Comparison of ENCODE assay signal across 2 cellular contexts in the genomic region with DNA sequence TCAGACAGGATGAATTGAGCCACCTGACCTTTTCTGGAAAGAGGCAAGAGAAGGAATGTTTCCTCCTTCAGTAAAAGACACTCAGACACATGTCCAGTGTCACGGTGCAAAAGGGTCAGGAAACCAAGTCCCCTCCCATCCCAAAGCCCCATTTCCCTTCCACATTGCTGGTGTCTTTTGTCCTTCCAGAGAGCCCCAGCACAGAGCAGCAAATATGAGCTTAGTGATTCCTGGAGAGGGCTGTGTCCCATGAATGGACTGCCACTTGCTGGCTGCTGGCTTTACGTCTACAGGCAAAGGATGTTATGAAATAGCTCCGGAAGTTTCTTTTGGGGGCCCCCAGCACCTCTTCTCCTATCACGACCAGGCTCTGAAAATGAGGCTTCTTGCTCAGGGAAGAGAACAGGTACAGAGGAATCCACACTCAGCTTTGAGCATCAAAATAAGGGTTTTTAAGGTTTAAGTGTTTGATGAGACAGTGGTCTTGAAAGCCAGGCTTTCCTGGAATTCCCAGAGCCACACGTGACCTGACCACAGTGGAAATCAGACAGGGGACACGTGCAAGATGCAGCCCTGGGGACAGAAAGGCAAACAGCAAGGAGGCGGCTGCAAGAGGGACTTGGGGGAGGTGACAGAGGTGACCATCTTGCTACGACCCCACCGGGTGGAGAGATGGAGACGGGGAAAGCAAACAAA.
TF ChIP-seq lines count a peak whose summit lies in the region.

No MANE protein-coding gene starts in this region.

TF ChIP-seq in K562, 482 proteins besides CTCF, POLR2A, EP300 and RAD21 (continued from another document and continues in another):
- TF ChIP-seq, protein P1, sequence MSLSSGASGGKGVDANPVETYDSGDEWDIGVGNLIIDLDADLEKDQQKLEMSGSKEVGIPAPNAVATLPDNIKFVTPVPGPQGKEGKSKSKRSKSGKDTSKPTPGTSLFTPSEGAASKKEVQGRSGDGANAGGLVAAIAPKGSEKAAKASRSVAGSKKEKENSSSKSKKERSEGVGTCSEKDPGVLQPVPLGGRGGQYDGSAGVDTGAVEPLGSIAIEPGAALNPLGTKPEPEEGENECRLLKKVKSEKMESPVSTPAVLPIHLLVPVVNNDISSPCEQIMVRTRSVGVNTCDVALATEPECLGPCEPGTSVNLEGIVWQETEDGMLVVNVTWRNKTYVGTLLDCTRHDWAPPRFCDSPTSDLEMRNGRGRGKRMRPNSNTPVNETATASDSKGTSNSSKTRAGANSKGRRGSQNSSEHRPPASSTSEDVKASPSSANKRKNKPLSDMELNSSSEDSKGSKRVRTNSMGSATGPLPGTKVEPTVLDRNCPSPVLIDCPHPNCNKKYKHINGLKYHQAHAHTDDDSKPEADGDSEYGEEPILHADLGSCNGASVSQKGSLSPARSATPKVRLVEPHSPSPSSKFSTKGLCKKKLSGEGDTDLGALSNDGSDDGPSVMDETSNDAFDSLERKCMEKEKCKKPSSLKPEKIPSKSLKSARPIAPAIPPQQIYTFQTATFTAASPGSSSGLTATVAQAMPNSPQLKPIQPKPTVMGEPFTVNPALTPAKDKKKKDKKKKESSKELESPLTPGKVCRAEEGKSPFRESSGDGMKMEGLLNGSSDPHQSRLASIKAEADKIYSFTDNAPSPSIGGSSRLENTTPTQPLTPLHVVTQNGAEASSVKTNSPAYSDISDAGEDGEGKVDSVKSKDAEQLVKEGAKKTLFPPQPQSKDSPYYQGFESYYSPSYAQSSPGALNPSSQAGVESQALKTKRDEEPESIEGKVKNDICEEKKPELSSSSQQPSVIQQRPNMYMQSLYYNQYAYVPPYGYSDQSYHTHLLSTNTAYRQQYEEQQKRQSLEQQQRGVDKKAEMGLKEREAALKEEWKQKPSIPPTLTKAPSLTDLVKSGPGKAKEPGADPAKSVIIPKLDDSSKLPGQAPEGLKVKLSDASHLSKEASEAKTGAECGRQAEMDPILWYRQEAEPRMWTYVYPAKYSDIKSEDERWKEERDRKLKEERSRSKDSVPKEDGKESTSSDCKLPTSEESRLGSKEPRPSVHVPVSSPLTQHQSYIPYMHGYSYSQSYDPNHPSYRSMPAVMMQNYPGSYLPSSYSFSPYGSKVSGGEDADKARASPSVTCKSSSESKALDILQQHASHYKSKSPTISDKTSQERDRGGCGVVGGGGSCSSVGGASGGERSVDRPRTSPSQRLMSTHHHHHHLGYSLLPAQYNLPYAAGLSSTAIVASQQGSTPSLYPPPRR (CRISPR knock-in tag; IDR thresholded peaks at IDR 0.05; ENCODE audit: borderline replicate concordance): no peak
- no peak for TF ChIP-seq SP2 (IDR thresholded peaks at IDR 0.05; ENCODE audit: extremely low read depth, low read depth, low read length, poor library complexity, severe bottlenecking)
- TF ChIP-seq ETS2 (tag; IDR thresholded peaks at IDR 0.05; ENCODE audit: borderline replicate concordance, poor library complexity, severe bottlenecking): no peak
- TF ChIP-seq NCOA1 (IDR thresholded peaks at IDR 0.05; ENCODE audit: low read depth): 0 out of 2 replicates have a peak, but pooled peaks have one; percentile 9
- TF ChIP-seq SOX6 (IDR thresholded peaks at IDR 0.05): no peak
- TF ChIP-seq MYNN (IDR thresholded peaks at IDR 0.05): no peak
- TF ChIP-seq MYNN (CRISPR knock-in tag; IDR thresholded peaks at IDR 0.05): no peak
- TF ChIP-seq, protein P2, sequence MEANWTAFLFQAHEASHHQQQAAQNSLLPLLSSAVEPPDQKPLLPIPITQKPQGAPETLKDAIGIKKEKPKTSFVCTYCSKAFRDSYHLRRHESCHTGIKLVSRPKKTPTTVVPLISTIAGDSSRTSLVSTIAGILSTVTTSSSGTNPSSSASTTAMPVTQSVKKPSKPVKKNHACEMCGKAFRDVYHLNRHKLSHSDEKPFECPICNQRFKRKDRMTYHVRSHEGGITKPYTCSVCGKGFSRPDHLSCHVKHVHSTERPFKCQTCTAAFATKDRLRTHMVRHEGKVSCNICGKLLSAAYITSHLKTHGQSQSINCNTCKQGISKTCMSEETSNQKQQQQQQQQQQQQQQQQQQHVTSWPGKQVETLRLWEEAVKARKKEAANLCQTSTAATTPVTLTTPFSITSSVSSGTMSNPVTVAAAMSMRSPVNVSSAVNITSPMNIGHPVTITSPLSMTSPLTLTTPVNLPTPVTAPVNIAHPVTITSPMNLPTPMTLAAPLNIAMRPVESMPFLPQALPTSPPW (CRISPR knock-in tag; IDR thresholded peaks at IDR 0.05): no peak; the same call in 1 of the 2 replicates
- no peak for TF ChIP-seq CCNT2 (IDR thresholded peaks at IDR 0.05; ENCODE audit: borderline replicate concordance, extremely low read depth, insufficient read length, low read depth, low read length)
- TF ChIP-seq, protein P3, sequence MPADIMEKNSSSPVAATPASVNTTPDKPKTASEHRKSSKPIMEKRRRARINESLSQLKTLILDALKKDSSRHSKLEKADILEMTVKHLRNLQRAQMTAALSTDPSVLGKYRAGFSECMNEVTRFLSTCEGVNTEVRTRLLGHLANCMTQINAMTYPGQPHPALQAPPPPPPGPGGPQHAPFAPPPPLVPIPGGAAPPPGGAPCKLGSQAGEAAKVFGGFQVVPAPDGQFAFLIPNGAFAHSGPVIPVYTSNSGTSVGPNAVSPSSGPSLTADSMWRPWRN (IDR thresholded peaks at IDR 0.05; ENCODE audit: low read depth): no peak
- no peak for TF ChIP-seq IRF2 (CRISPR knock-in tag; IDR thresholded peaks at IDR 0.05)
- no peak for TF ChIP-seq MBD1 (CRISPR knock-in tag; IDR thresholded peaks at IDR 0.05)
- TF ChIP-seq TAF15 (IDR thresholded peaks at IDR 0.05; ENCODE audit: low read depth, low read length): no peak

TF ChIP-seq in HepG2, 621 proteins besides CTCF, POLR2A, EP300 and RAD21 (continued from another document):
- TF ChIP-seq, protein P4, sequence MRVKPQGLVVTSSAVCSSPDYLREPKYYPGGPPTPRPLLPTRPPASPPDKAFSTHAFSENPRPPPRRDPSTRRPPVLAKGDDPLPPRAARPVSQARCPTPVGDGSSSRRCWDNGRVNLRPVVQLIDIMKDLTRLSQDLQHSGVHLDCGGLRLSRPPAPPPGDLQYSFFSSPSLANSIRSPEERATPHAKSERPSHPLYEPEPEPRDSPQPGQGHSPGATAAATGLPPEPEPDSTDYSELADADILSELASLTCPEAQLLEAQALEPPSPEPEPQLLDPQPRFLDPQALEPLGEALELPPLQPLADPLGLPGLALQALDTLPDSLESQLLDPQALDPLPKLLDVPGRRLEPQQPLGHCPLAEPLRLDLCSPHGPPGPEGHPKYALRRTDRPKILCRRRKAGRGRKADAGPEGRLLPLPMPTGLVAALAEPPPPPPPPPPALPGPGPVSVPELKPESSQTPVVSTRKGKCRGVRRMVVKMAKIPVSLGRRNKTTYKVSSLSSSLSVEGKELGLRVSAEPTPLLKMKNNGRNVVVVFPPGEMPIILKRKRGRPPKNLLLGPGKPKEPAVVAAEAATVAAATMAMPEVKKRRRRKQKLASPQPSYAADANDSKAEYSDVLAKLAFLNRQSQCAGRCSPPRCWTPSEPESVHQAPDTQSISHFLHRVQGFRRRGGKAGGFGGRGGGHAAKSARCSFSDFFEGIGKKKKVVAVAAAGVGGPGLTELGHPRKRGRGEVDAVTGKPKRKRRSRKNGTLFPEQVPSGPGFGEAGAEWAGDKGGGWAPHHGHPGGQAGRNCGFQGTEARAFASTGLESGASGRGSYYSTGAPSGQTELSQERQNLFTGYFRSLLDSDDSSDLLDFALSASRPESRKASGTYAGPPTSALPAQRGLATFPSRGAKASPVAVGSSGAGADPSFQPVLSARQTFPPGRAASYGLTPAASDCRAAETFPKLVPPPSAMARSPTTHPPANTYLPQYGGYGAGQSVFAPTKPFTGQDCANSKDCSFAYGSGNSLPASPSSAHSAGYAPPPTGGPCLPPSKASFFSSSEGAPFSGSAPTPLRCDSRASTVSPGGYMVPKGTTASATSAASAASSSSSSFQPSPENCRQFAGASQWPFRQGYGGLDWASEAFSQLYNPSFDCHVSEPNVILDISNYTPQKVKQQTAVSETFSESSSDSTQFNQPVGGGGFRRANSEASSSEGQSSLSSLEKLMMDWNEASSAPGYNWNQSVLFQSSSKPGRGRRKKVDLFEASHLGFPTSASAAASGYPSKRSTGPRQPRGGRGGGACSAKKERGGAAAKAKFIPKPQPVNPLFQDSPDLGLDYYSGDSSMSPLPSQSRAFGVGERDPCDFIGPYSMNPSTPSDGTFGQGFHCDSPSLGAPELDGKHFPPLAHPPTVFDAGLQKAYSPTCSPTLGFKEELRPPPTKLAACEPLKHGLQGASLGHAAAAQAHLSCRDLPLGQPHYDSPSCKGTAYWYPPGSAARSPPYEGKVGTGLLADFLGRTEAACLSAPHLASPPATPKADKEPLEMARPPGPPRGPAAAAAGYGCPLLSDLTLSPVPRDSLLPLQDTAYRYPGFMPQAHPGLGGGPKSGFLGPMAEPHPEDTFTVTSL (CRISPR knock-in tag; IDR thresholded peaks at IDR 0.05; ENCODE audit: borderline replicate concordance): 0 out of 2 replicates have a peak, but pooled peaks have one; percentile 27
- TF ChIP-seq TSC22D2 (CRISPR knock-in tag; IDR thresholded peaks at IDR 0.05; ENCODE audit: borderline replicate concordance): 0 out of 2 replicates have a peak, but pooled peaks have one; percentile 32
- TF ChIP-seq ERF (CRISPR knock-in tag; IDR thresholded peaks at IDR 0.05): no peak
- TF ChIP-seq, protein P5, sequence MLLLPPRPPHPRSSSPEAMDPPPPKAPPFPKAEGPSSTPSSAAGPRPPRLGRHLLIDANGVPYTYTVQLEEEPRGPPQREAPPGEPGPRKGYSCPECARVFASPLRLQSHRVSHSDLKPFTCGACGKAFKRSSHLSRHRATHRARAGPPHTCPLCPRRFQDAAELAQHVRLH (CRISPR knock-in tag; IDR thresholded peaks at IDR 0.05; ENCODE audit: borderline replicate concordance, low read depth): no peak
- TF ChIP-seq, protein P6, sequence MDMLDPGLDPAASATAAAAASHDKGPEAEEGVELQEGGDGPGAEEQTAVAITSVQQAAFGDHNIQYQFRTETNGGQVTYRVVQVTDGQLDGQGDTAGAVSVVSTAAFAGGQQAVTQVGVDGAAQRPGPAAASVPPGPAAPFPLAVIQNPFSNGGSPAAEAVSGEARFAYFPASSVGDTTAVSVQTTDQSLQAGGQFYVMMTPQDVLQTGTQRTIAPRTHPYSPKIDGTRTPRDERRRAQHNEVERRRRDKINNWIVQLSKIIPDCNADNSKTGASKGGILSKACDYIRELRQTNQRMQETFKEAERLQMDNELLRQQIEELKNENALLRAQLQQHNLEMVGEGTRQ (IDR thresholded peaks at IDR 0.05; ENCODE audit: low read depth, low read length): peak; percentile 62
- TF ChIP-seq, protein P6 (CRISPR knock-in tag; IDR thresholded peaks at IDR 0.05; ENCODE audit: borderline replicate concordance): peak; percentile 81; the same call in 1 of the 2 replicates
- TF ChIP-seq, protein P7, sequence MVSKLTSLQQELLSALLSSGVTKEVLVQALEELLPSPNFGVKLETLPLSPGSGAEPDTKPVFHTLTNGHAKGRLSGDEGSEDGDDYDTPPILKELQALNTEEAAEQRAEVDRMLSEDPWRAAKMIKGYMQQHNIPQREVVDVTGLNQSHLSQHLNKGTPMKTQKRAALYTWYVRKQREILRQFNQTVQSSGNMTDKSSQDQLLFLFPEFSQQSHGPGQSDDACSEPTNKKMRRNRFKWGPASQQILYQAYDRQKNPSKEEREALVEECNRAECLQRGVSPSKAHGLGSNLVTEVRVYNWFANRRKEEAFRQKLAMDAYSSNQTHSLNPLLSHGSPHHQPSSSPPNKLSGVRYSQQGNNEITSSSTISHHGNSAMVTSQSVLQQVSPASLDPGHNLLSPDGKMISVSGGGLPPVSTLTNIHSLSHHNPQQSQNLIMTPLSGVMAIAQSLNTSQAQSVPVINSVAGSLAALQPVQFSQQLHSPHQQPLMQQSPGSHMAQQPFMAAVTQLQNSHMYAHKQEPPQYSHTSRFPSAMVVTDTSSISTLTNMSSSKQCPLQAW (CRISPR knock-in tag; IDR thresholded peaks at IDR 0.05): peak; percentile 72; the same call in 1 of the 2 replicates
- TF ChIP-seq CBFB (CRISPR knock-in tag; IDR thresholded peaks at IDR 0.05): no peak
- peak; percentile 23 for TF ChIP-seq TEAD3 (CRISPR knock-in tag; optimal IDR thresholded peaks at IDR 0.05; ENCODE audit: borderline replicate concordance)
- no peak for TF ChIP-seq RELA (CRISPR knock-in tag; IDR thresholded peaks at IDR 0.05)
- TF ChIP-seq, protein P8, sequence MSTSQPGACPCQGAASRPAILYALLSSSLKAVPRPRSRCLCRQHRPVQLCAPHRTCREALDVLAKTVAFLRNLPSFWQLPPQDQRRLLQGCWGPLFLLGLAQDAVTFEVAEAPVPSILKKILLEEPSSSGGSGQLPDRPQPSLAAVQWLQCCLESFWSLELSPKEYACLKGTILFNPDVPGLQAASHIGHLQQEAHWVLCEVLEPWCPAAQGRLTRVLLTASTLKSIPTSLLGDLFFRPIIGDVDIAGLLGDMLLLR (CRISPR knock-in tag; IDR thresholded peaks at IDR 0.05): peak; percentile 9; the same call in 1 of the 2 replicates
